Comparison of ENCODE assay signal across 6 cellular contexts in the genomic region with DNA sequence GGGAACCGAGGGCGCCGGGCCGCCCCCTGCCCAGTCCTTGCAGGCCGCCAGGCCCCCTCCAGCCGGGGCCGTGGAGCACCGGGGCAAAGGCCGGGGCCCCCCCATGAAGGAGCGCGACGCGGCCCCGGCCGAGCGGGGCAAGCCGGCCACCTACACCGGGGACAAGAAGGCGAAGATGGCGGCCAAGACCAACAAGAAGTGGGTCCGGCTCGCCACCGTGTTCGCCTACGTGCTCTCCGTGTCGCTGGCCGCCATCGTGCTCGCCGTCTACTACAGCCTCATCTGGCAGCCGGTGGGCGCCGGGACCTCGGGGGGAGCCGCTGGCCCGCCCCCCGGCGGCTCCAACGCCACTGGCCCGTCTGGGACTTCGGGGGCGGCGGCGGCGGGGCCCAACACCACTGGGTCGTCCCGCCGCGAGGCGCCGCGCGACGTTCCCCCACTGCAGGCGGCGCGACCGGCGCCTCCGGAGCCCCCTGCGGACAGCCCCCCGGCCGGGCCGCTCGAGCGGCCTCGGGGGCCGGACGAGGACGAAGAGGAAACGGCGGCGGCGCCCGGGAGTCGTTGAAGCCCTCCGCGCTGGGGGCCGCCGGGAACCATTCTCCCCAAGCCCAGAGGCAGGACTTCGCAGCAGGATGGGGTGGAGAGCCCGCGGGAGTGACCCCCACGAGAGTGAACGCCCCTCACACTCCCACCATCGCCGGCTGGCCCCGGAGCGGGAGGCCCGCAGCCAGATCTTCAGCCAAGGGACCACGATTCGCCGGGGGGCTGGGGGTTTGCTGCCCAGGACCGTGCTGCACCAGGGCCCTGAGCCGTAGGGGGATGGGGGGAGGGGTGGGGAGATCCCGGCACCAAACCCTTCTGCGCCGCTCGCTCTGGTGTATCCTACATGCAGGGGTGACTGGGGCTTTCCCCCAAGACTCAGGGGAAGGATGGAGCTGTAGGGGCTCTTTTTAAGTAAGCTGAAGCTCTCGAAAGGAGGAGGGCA. TPM values are rescaled to one million over a fixed set of nuclear protein-coding genes. Genes with fewer than 3 reads are reported as not detected.
DNase-seq lines count a peak whose midpoint lies in the region; ATAC-seq and TF ChIP-seq lines count a peak whose summit lies in the region.

No MANE protein-coding gene starts in this region.

- H3K4me3 Mint-ChIP-seq in chondrocyte (ENCODE audit: unreplicated experiment), result peak overlapping the region; percentile 84

- H3K4me1 Mint-ChIP-seq in chondrocyte (ENCODE audit: low read depth), result peaks cover 67% of the 10 kb centered on the region

- TF ChIP-seq CTCF in chondrocyte (IDR thresholded peaks at IDR 0.05) (peak; percentile 17), osteoblast (IDR thresholded peaks at IDR 0.05; ENCODE audit: extremely low read depth, low read depth, low read length) (no peak)

- H3K36me3 Mint-ChIP-seq in chondrocyte (ENCODE audit: low read depth), result peaks cover 8% of the 10 kb centered on the region

- no peaks in the 10 kb centered on the region for H3K27me3 Mint-ChIP-seq in chondrocyte (ENCODE audit: low read depth)

- peak overlapping the region; percentile 67 for H3K27ac Mint-ChIP-seq in chondrocyte (ENCODE audit: unreplicated experiment)

- DNase-seq in chondrocyte (ENCODE audit: low spot score) (peak; percentile 77), osteoblast (ENCODE audit: insufficient read length, low spot score, missing footprints) (peak; percentile 94), EL (no peak)

- H3K4me3 ChIP-seq in osteoblast (ENCODE audit: insufficient read depth, low read length), result peak overlapping the region; percentile 82

- H3K4me2 ChIP-seq in osteoblast (ENCODE audit: insufficient read depth, low read length), result peak overlapping the region; percentile 98

- peaks cover 52% of the 10 kb centered on the region for H3K4me1 ChIP-seq in osteoblast (ENCODE audit: insufficient read depth, low read length)

- H3K27ac ChIP-seq in osteoblast (ENCODE audit: low read depth, low read length), result peak overlapping the region; percentile 8

- H2AFZ ChIP-seq in osteoblast (ENCODE audit: low read length), result no peak overlapping the region

- peaks cover 8% of the 10 kb centered on the region for H4K20me1 ChIP-seq in osteoblast (ENCODE audit: insufficient read depth, low read length)

- ATAC-seq in GM18867 (IDR thresholded peaks at IDR 0.05; ENCODE audit: unreplicated experiment) (peak; percentile 9), HG03521 (IDR thresholded peaks at IDR 0.05; ENCODE audit: unreplicated experiment) (peak; percentile 8), HG03457 (IDR thresholded peaks at IDR 0.05; ENCODE audit: unreplicated experiment) (no peak)

- no peaks in the 10 kb centered on the region for H3K27me3 ChIP-seq in osteoblast (ENCODE audit: insufficient read depth, low read length)

- no peaks in the 10 kb centered on the region for H3K9me3 Mint-ChIP-seq in chondrocyte (ENCODE audit: low read depth)

- H3K36me3 ChIP-seq in osteoblast (ENCODE audit: insufficient read depth, low read length), result peaks cover 22% of the 10 kb centered on the region

- H3K9me3 ChIP-seq in osteoblast (ENCODE audit: low read depth, low read length), result no peaks in the 10 kb centered on the region

- peaks cover 39% of the 10 kb centered on the region for H3K79me2 ChIP-seq in osteoblast (ENCODE audit: insufficient read depth, low read length)

RNA-seq across cellular contexts. Expression of gene INAFM2, which starts 0.8 kb away (rescaled TPM):
- total RNA-seq in chondrocyte (68.8 to 128 TPM (median 80.6 TPM) in 3 replicates), osteoblast (16.8 and 17.7 TPM in 2 replicates)

RNA-seq across cellular contexts. Expression of gene CCDC9B, which starts 16.5 kb away (rescaled TPM):
- total RNA-seq in chondrocyte (55.4 to 60.0 TPM (median 58.0 TPM) in 3 replicates), osteoblast (18.3 and 23.9 TPM in 2 replicates)

RNA-seq across cellular contexts. Expression of gene PLCB2, which starts 16.5 kb away (rescaled TPM):
- total RNA-seq in chondrocyte, result 1.4 to 3.4 TPM (median 2.8 TPM) in 3 replicates
- total RNA-seq in osteoblast, result under 0.01 TPM in 2 replicates

RNA-seq across cellular contexts. Expression of gene PHGR1, which starts 26.6 kb away (rescaled TPM):
- total RNA-seq in chondrocyte (not detected in 3 replicates), osteoblast (not detected in 2 replicates)

RNA-seq across cellular contexts. Expression of gene DISP2, which starts 33.8 kb away (rescaled TPM):
- total RNA-seq in chondrocyte (1.3 to 2.2 TPM (median 1.4 TPM) in 3 replicates), osteoblast (0.29 and 0.36 TPM in 2 replicates)
